Comparison of ENCODE assay signal across 8 cellular contexts in genomic region chr11:68212421-68213134, GRCh38. TPM values are rescaled to one million over a fixed set of nuclear protein-coding genes. Genes with fewer than 3 reads are reported as not detected.
DNase-seq lines count a peak whose midpoint lies in the region; ATAC-seq and TF ChIP-seq lines count a peak whose summit lies in the region.

No MANE protein-coding gene starts in this region.

- H3K36me3 ChIP-seq in GM06990 (ENCODE audit: control insufficient read depth, insufficient read depth, low read length), result no peaks in the 10 kb centered on the region

- CTCF ChIA-PET in WTC11 (lab: Charles Lee), result no interaction called here

- H3K27ac ChIP-seq in layer of hippocampus (ENCODE audit: low read depth, low read length), result peak overlapping the region; percentile 92

- ATAC-seq in WTC11 (peak; percentile 62), HG03025 (IDR thresholded peaks at IDR 0.05; ENCODE audit: low FRiP score, unreplicated experiment) (no peak)

- peaks cover 9% of the 10 kb centered on the region for H3K27me3 Mint-ChIP-seq in WTC11 (ENCODE audit: low read depth)

- peak overlapping the region; percentile 99 for H3K27ac Mint-ChIP-seq in WTC11

- H3K27me3 ChIP-seq in GM06990 (replicated peaks; ENCODE audit: control insufficient read depth, insufficient read depth, low read length), result peaks cover 4% of the 10 kb centered on the region; the same call in 1 of the 2 replicates
- no peaks in the 10 kb centered on the region for H3K27me3 ChIP-seq in layer of hippocampus (ENCODE audit: control insufficient read depth, insufficient read depth, low read length)

- H3K4me3 Mint-ChIP-seq in WTC11, result peak overlapping the region; percentile 99

- TF ChIP-seq CTCF in GM06990 (IDR thresholded peaks at IDR 0.05; ENCODE audit: insufficient read depth, low read length, poor library complexity, severe bottlenecking), result no peak
- no peak for TF ChIP-seq CTCF in HFF-Myc (IDR thresholded peaks at IDR 0.05; ENCODE audit: low read depth, low read length, missing control alignments)
- TF ChIP-seq CTCF in WTC11 (IDR thresholded peaks at IDR 0.05), result no peak
- TF ChIP-seq CTCF in choroid plexus epithelial cell (conservative IDR thresholded peaks at IDR 0.05; ENCODE audit: low read depth, low read length), result peak; percentile 23

- no peaks in the 10 kb centered on the region for H3K36me3 Mint-ChIP-seq in WTC11

- peak; percentile 81 for DNase-seq in GM06990 (ENCODE audit: extremely low read depth, insufficient read length)
- DNase-seq in HFF-Myc (ENCODE audit: extremely low read depth, low read depth), result peak; percentile 27
- peak; percentile 58 for DNase-seq in NCI-H2029 (lab: John Stamatoyannopoulos, UW)
- DNase-seq in WTC11 (ENCODE audit: low spot score), result peak; percentile 72
- peak; percentile 81 for DNase-seq in choroid plexus epithelial cell (ENCODE audit: low read depth)
- DNase-seq in stimulated activated CD4-positive, alpha-beta T cell treated with anti-CD3 and anti-CD28 coated beads, Interleukin-2, amount 100 ng/mL, for 24 hours, result peak; percentile 58 to 62

- H3K4me1 Mint-ChIP-seq in WTC11, result peaks cover 48% of the 10 kb centered on the region

- H3K4me3 ChIP-seq in GM06990 (replicated peaks; ENCODE audit: low read depth, low read length) (peak overlapping the region; percentile 93), HFF-Myc (replicated peaks; ENCODE audit: low read depth, low read length) (peak overlapping the region; percentile 69), choroid plexus epithelial cell (ENCODE audit: low read depth, low read length) (peak overlapping the region; percentile 95)

- H3K9me3 Mint-ChIP-seq in WTC11, result no peaks in the 10 kb centered on the region

- POLR2A ChIA-PET in WTC11 (lab: Charles Lee), result interaction anchor here (1.0 kb wide), 1 partner anchor 59 kb away, joined by 3 read pairs; the partner anchor contains the start of gene C11orf24

TF ChIP-seq in WTC11, 78 proteins besides CTCF, POLR2A, EP300 and RAD21 (continues in another document):
- TF ChIP-seq GRHL2 (CRISPR knock-in tag; IDR thresholded peaks at IDR 0.05; ENCODE audit: insufficient replicate concordance, severe bottlenecking) (no peak), USF1 (CRISPR knock-in tag; IDR thresholded peaks at IDR 0.05) (peak; percentile 17; the same call in 1 of the 2 replicates), E2F5 (CRISPR knock-in tag; IDR thresholded peaks at IDR 0.05) (no peak), ZNF423 (CRISPR knock-in tag; IDR thresholded peaks at IDR 0.05) (no peak), ATF6 (CRISPR knock-in tag; IDR thresholded peaks at IDR 0.05) (no peak), NFE2L1 (CRISPR knock-in tag; IDR thresholded peaks at IDR 0.05) (no peak), FOXK1 (CRISPR knock-in tag; IDR thresholded peaks at IDR 0.05) (peak; percentile 65), ELF4 (CRISPR knock-in tag; IDR thresholded peaks at IDR 0.05; ENCODE audit: low read depth) (no peak), E2F4 (CRISPR knock-in tag; IDR thresholded peaks at IDR 0.05; ENCODE audit: borderline replicate concordance, low read depth) (no peak), CREB1 (CRISPR knock-in tag; IDR thresholded peaks at IDR 0.05) (no peak), FOXP4 (CRISPR knock-in tag; IDR thresholded peaks at IDR 0.05) (no peak), CBFB (CRISPR knock-in tag; IDR thresholded peaks at IDR 0.05; ENCODE audit: low read depth) (no peak)
- TF ChIP-seq, protein P1, sequence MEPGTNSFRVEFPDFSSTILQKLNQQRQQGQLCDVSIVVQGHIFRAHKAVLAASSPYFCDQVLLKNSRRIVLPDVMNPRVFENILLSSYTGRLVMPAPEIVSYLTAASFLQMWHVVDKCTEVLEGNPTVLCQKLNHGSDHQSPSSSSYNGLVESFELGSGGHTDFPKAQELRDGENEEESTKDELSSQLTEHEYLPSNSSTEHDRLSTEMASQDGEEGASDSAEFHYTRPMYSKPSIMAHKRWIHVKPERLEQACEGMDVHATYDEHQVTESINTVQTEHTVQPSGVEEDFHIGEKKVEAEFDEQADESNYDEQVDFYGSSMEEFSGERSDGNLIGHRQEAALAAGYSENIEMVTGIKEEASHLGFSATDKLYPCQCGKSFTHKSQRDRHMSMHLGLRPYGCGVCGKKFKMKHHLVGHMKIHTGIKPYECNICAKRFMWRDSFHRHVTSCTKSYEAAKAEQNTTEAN (CRISPR knock-in tag; IDR thresholded peaks at IDR 0.05), result no peak
- TF ChIP-seq, protein P2, sequence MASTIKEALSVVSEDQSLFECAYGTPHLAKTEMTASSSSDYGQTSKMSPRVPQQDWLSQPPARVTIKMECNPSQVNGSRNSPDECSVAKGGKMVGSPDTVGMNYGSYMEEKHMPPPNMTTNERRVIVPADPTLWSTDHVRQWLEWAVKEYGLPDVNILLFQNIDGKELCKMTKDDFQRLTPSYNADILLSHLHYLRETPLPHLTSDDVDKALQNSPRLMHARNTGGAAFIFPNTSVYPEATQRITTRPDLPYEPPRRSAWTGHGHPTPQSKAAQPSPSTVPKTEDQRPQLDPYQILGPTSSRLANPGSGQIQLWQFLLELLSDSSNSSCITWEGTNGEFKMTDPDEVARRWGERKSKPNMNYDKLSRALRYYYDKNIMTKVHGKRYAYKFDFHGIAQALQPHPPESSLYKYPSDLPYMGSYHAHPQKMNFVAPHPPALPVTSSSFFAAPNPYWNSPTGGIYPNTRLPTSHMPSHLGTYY (CRISPR knock-in tag; IDR thresholded peaks at IDR 0.05), result no peak

RNA-seq across cellular contexts. Expression of gene KMT5B, which starts 0.5 kb away (rescaled TPM):
- 39.3 to 43.8 TPM (median 39.8 TPM) in 3 replicates for total RNA-seq in WTC11 (2021)

RNA-seq across cellular contexts. Expression of gene C11orf24, which starts 59.2 kb away (rescaled TPM):
- 41.8 to 53.7 TPM (median 43.8 TPM) in 3 replicates for total RNA-seq in WTC11 (2021)

Comparison
In these comparisons a context has a peak if more than half of its experiments do, and no peak if none do; other contexts are left out.
1. DNase-seq: peak in every context shown above with its lines; median percentile 81 in GM06990; 81 in choroid plexus epithelial cell; 72 in WTC11; 60 in stimulated activated CD4-positive, alpha-beta T cell treated with anti-CD3 and anti-CD28 coated beads, Interleukin-2, amount 100 ng/mL, for 24 hours; 58 in NCI-H2029; 27 in HFF-Myc.